ENCODE assay signal across 7 cellular contexts in the genomic region with DNA sequence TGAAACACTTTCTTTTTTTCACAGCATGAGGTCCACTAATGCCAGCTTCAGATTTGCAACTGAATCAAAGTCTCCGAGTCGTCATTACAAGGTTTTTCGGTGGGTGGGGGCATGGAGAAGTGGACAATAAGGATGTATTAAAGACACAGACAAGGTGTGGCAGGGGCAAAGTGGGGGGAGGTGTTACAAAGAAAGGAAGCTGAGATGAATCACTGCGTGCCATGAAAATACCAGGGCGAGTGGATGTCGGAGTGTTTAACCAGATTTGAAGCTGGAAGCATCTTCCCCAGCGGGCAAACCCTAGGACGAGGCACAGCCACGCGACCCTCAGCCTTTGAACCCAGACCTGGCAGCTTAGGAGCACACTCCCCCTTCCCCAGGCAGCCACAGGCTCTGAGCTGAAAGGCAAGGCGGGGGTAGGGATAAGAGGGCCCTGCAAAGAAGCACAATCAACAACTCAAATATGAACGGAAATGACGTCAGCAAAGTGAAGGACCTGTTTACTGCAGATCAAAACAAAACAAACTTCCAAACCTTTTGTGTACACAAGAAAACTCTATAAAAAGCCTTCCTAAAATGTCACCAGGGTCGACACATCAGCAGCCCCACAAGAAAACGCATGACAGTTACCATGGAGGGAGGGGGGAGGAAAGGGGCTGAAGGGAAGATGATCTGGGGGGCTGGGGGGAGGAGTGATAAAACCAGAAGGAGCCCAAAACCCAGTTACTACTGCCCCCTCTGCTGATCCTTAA. TPM values are rescaled to one million over a fixed set of nuclear protein-coding genes. Genes with fewer than 3 reads are reported as not detected.
A peak's percentile ranks its signal among the peaks of the same experiment; 100 is the strongest.
DNase-seq lines count a peak whose midpoint lies in the region; ATAC-seq and TF ChIP-seq lines count a peak whose summit lies in the region.

No MANE protein-coding gene starts in this region.

- no peaks in the 10 kb centered on the region for H3K9me2 ChIP-seq in SK-N-SH

- dilution Hi-C loops in IMR-90 (cut with HindIII; ENCODE audit: low sequenced_read_pairs, unreplicated experiment), result no loop called here

- no peak for ATAC-seq in IMR-90 (ENCODE audit: low read depth)
- no peak for ATAC-seq in HG02798 (IDR thresholded peaks at IDR 0.05; ENCODE audit: poor library complexity, unreplicated experiment)

- H3K27me3 ChIP-seq in IMR-90 (ENCODE audit: control insufficient read depth, insufficient read depth, low read length) (no peaks in the 10 kb centered on the region), SK-N-SH (ENCODE audit: insufficient read depth) (no peaks in the 10 kb centered on the region), iPS-20b (ENCODE audit: insufficient read depth, low read length) (peaks cover 90% of the 10 kb centered on the region)

- H2BK5ac ChIP-seq in IMR-90 (ENCODE audit: low read depth, low read length, poor library complexity, severe bottlenecking), result peak overlapping the region; percentile 99

- TF ChIP-seq CTCF in IMR-90 (conservative IDR thresholded peaks at IDR 0.05; ENCODE audit: low read depth, low read length), result 0 out of 2 replicates have a peak, but pooled peaks have one; percentile 5
- TF ChIP-seq CTCF in SK-N-SH (IDR thresholded peaks at IDR 0.05), result no peak

- H4K5ac ChIP-seq in IMR-90 (ENCODE audit: low read depth, low read length), result peak overlapping the region; percentile 99

- intact Hi-C loops in IMR-90 (cut with micrococcal nuclease), result loop anchor here (2.0 to 10.0 kb wide), 7 partner anchors 123 to 929 kb away; no protein-coding TSS in a partner anchor

- peak overlapping the region; percentile 94 for H2AFZ ChIP-seq in IMR-90 (replicated peaks; ENCODE audit: low read length, poor library complexity)
- peak overlapping the region; percentile 71 for H2AFZ ChIP-seq in SK-N-SH (ENCODE audit: low read depth)

- peak overlapping the region; percentile 98 for H2BK120ac ChIP-seq in IMR-90 (ENCODE audit: low read depth, low read length)

- peaks cover 91% of the 10 kb centered on the region for H3K79me2 ChIP-seq in SK-N-SH (ENCODE audit: insufficient read depth)

- peak overlapping the region; percentile 99 for H4K91ac ChIP-seq in IMR-90 (ENCODE audit: insufficient read depth, low read depth, low read length)

- peak overlapping the region; percentile 76 for H3K56ac ChIP-seq in IMR-90 (ENCODE audit: extremely low read depth, insufficient read depth, low read length)

- peak overlapping the region; percentile 95 for H3K14ac ChIP-seq in IMR-90 (replicated peaks; ENCODE audit: low read depth, low read length)

- peak overlapping the region; percentile 93 for H3K4me2 ChIP-seq in IMR-90 (ENCODE audit: low read depth, low read length)
- peak overlapping the region; percentile 94 for H3K4me2 ChIP-seq in SK-N-SH

- H3K4ac ChIP-seq in IMR-90 (ENCODE audit: low read depth, low read length), result peak overlapping the region; percentile 98

- TF ChIP-seq RAD21 in IMR-90 (IDR thresholded peaks at IDR 0.05; ENCODE audit: low read length) (no peak), SK-N-SH (IDR thresholded peaks at IDR 0.05; ENCODE audit: low read length) (no peak)

- no TSS peak for BruUV-seq in IMR-90 (replicated peaks; lab: Mats Ljungman, UMichigan)

- H2AK9ac ChIP-seq in IMR-90 (replicated peaks; ENCODE audit: low read depth, low read length, poor library complexity), result peak overlapping the region; percentile 95

- H3K4me3 ChIP-seq in IMR-90 (ENCODE audit: insufficient read depth, low read depth, low read length) (peak overlapping the region; percentile 12; the same call in 1 of the 2 replicates), SK-N-SH (ENCODE audit: low read depth in 2 of 2, low read length in 1 of 2) (peak overlapping the region; percentile 4 to 37; a peak in 2 of 4 replicates), iPS-20b (ENCODE audit: low read length) (peak overlapping the region; percentile 49; the same call in 1 of the 2 replicates)

- H4K20me1 ChIP-seq in IMR-90 (ENCODE audit: insufficient read depth, low read length) (no peaks in the 10 kb centered on the region), SK-N-SH (ENCODE audit: insufficient read depth) (no peaks in the 10 kb centered on the region)

- peak overlapping the region; percentile 71 for H2BK20ac ChIP-seq in IMR-90 (ENCODE audit: low read depth, low read length)

- H3K4me1 ChIP-seq in IMR-90 (ENCODE audit: control insufficient read depth, insufficient read depth, low read length) (peaks cover 39% of the 10 kb centered on the region), SK-N-SH (ENCODE audit: control insufficient read depth in 1 of 2, insufficient read depth in 2 of 2, low read depth in 1 of 2, low read length in 1 of 2) (peaks cover 57 to 73% of the 10 kb centered on the region in 2 experiments), iPS-20b (ENCODE audit: insufficient read depth, low read length) (peaks cover 46% of the 10 kb centered on the region)

- H2BK15ac ChIP-seq in IMR-90 (ENCODE audit: low read depth, low read length), result peak overlapping the region; percentile 96

- in situ Hi-C loops in IMR-90 (cut with MboI; ENCODE audit: low sequenced_read_pairs), result loop anchor here (10.0 to 25.0 kb wide), 2 partner anchors 209 to 1234 kb away; partner anchors contain the start of gene PSMD7

- H4K8ac ChIP-seq in IMR-90 (ENCODE audit: low read depth in 2 of 2, low read length in 2 of 2), result peak overlapping the region; percentile 60 to 98

- no peak for TF ChIP-seq POLR2A in IMR-90 (IDR thresholded peaks at IDR 0.05; ENCODE audit: low read depth, low read length)

- peak overlapping the region; percentile 61 for H3K9ac ChIP-seq in IMR-90 (ENCODE audit: low read depth, low read length)
- peak overlapping the region; percentile 91 for H3K9ac ChIP-seq in SK-N-SH
- no peak overlapping the region for H3K9ac ChIP-seq in iPS-20b (ENCODE audit: low read depth, low read length)

- peaks cover 29% of the 10 kb centered on the region for H3F3A ChIP-seq in SK-N-SH (replicated peaks; ENCODE audit: insufficient read depth)

- WGBS in IMR-90 (ENCODE audit: extremely low coverage in 2 of 2, insufficient read length in 1 of 2), 2 experiments, result 0% methylated on average over 5 of the region's 15 CpGs; no CpG with 5 or more reads in 1 of the 2 experiments
- WGBS in SK-N-SH (ENCODE audit: low lambda C conversion rate), result 4% methylated on average over 15 of the region's 15 CpGs

- peak overlapping the region; percentile 94 for H3K27ac ChIP-seq in IMR-90 (ENCODE audit: insufficient read depth, low read length)
- H3K27ac ChIP-seq in SK-N-SH (ENCODE audit: low read depth in 2 of 2, low read length in 1 of 2), result peak overlapping the region; percentile 74 to 90
- no peak overlapping the region for H3K27ac ChIP-seq in iPS-20b (ENCODE audit: low read length)
- peak overlapping the region; percentile 78 for H3K27ac ChIP-seq in temporal lobe (ENCODE audit: low read depth, low read length)

- peak; percentile 75 for DNase-seq in IMR-90
- peak; percentile 52 for DNase-seq in SK-N-SH
- no peak for DNase-seq in activated T-cell treated with anti-CD3 and anti-CD28 coated beads for 4 hours
- DNase-seq in epidermal melanocyte (ENCODE audit: insufficient read length, low spot score), result no peak

- no peaks in the 10 kb centered on the region for H3K36me3 ChIP-seq in IMR-90 (ENCODE audit: control insufficient read depth, insufficient read depth, low read length)
- no peaks in the 10 kb centered on the region for H3K36me3 ChIP-seq in SK-N-SH (replicated peaks in 1 of 2; ENCODE audit: control insufficient read depth in 1 of 2, insufficient read depth in 2 of 2, low read length in 1 of 2)
- no peaks in the 10 kb centered on the region for H3K36me3 ChIP-seq in iPS-20b (ENCODE audit: insufficient read depth, low read depth, low read length)

- H2AK5ac ChIP-seq in IMR-90 (ENCODE audit: low read depth, low read length), result peak overlapping the region; percentile 95

- POLR2A ChIA-PET in IMR-90 (lab: Charles Lee; ENCODE audit: unreplicated experiment), result interaction anchor here (0.6 kb wide), 1 partner anchor 161 kb away, joined by 3 read pairs; no protein-coding TSS in a partner anchor
- POLR2A ChIA-PET in SK-N-SH (lab: Yijun Ruan, JAX), result no interaction called here

- peaks cover 24 to 62% of the 10 kb centered on the region in 2 experiments; a peak in 3 of 4 replicates for H3K79me1 ChIP-seq in IMR-90 (ENCODE audit: low read depth in 1 of 2, low read length in 2 of 2)

- TF ChIP-seq EP300 in SK-N-SH (IDR thresholded peaks at IDR 0.05; ENCODE audit: borderline replicate concordance in 1 of 2, low read depth in 1 of 2, low read length in 1 of 2), result peak in 1 of 2 experiments; percentile 49; a peak in 1 of 4 replicates

- H3K18ac ChIP-seq in IMR-90 (ENCODE audit: low read depth, low read length), result peak overlapping the region; percentile 99

- no peaks in the 10 kb centered on the region for H3K9me3 ChIP-seq in IMR-90 (ENCODE audit: control insufficient read depth, insufficient read depth, low read length)
- no peaks in the 10 kb centered on the region for H3K9me3 ChIP-seq in SK-N-SH
- no peaks in the 10 kb centered on the region for H3K9me3 ChIP-seq in iPS-20b (ENCODE audit: insufficient read depth, low read depth, low read length)

- H3K23ac ChIP-seq in IMR-90 (ENCODE audit: low read depth, low read length), result peak overlapping the region; percentile 100

- CTCF ChIA-PET in IMR-90 (lab: Yijun Ruan, JAX), result interaction anchor here (0.6 to 1.8 kb wide), 3 partner anchors 210 to 521 kb away, joined by 3 to 7 read pairs (median 3); no protein-coding TSS in a partner anchor
- CTCF ChIA-PET in SK-N-SH (lab: Yijun Ruan, JAX), result interaction anchor here (0.6 to 4.5 kb wide), 7 partner anchors 9 to 825 kb away, joined by 3 to 17 read pairs (median 6); no protein-coding TSS in a partner anchor

- H3K9me1 ChIP-seq in IMR-90 (ENCODE audit: insufficient read depth, low read length), result 0 out of 2 replicates have a peak, but pooled peaks cover 3% of the 10 kb centered on the region

TF ChIP-seq in IMR-90, 13 proteins besides CTCF, POLR2A, EP300 and RAD21 (continues in another document):
- TF ChIP-seq FOS (IDR thresholded peaks at IDR 0.05; ENCODE audit: low read depth, low read length) (no peak), MAZ (IDR thresholded peaks at IDR 0.05; ENCODE audit: borderline replicate concordance, low read depth, low read length) (0 out of 2 replicates have a peak, but pooled peaks have one; percentile 11), NFE2L2 (IDR thresholded peaks at IDR 0.05; ENCODE audit: low read depth, low read length) (peak; percentile 34; the same call in 1 of the 2 replicates)

TF ChIP-seq in SK-N-SH, 30 proteins besides CTCF, POLR2A, EP300 and RAD21 (continues in another document):
- TF ChIP-seq YY1 (IDR thresholded peaks at IDR 0.05; ENCODE audit: low read depth) (no peak), TEAD4 (IDR thresholded peaks at IDR 0.05; ENCODE audit: borderline replicate concordance, insufficient read depth) (peak; percentile 90)

RNA-seq across cellular contexts. Expression of gene ZFHX3, which starts 5.6 kb away (rescaled TPM):
- total RNA-seq in IMR-90 (2012; rRNA removed), result 1.4 and 2.2 TPM in 2 replicates
- 1.7 and 2.0 TPM in 2 replicates for polyA plus RNA-seq in IMR-90 (2012; rRNA removed)
- 0.78 and 1.1 TPM in 2 replicates for polyA plus RNA-seq in IMR-90 (2012; cell fraction: cytosol; rRNA removed)
- 1.9 and 2.8 TPM in 2 replicates for polyA plus RNA-seq in IMR-90 (2012; cell fraction: nucleus; rRNA removed; ENCODE audit: low replicate concordance)
- 1.9 and 2.0 TPM in 2 replicates for polyA plus RNA-seq in SK-N-SH (2012; rRNA removed)
- polyA plus RNA-seq in SK-N-SH (2012; cell fraction: cytosol; rRNA removed), result 1.9 and 2.0 TPM in 2 replicates
- polyA plus RNA-seq in SK-N-SH (2012; cell fraction: nucleus; rRNA removed), result 4.1 and 5.0 TPM in 2 replicates
- total RNA-seq in temporal lobe, result 4.7 TPM

Comparison
In these comparisons a context has a peak if more than half of its experiments do, and no peak if none do; other contexts are left out.
1. DNase-seq: peak in IMR-90 (single experiment) and SK-N-SH (single experiment); none in activated T-cell treated with anti-CD3 and anti-CD28 coated beads for 4 hours (single experiment) and epidermal melanocyte (single experiment).
2. Peak in every context shown above with its lines, with median percentiles within 50 percentile points of each other: H3K4me3 ChIP-seq.